Comparison of ENCODE assay signal across 8 cellular contexts in genomic region chr15:40029979-40030893, GRCh38. TPM values are rescaled to one million over a fixed set of nuclear protein-coding genes. Genes with fewer than 3 reads are reported as not detected.
DNase-seq lines count a peak whose midpoint lies in the region; ATAC-seq and TF ChIP-seq lines count a peak whose summit lies in the region.

No MANE protein-coding gene starts in this region.

- DNase-seq in AG20443 (ENCODE audit: low spot score): peak; percentile 40
- DNase-seq in GM20000 (ENCODE audit: low spot score): no peak
- DNase-seq in left lobe of liver (ENCODE audit: low spot score): no peak
- no peak for DNase-seq in cortex of kidney (lab: John Stamatoyannopoulos, UW)
- no peak for DNase-seq in NCI-H226
- no peak for DNase-seq in NCI-H146 treated with DMSO at 0.1 percent for 48 hours (lab: John Stamatoyannopoulos, UW; ENCODE audit: unreplicated experiment)

- TF ChIP-seq CTCF in GM20000 (IDR thresholded peaks at IDR 0.05; ENCODE audit: extremely low read depth, missing control alignments): peak; percentile 64

- peak overlapping the region; percentile 83 for H3K27ac ChIP-seq in angular gyrus (ENCODE audit: low read depth, low read length)

- ATAC-seq in left lobe of liver (peak; percentile 77), HG03135 (IDR thresholded peaks at IDR 0.05; ENCODE audit: unreplicated experiment) (no peak)

RNA-seq across cellular contexts. Expression of gene SRP14, which starts 8.7 kb away (rescaled TPM):
- total RNA-seq in left lobe of liver: 56.8 TPM
